Comparison of ENCODE assay signal across 16 cellular contexts in the genomic region with DNA sequence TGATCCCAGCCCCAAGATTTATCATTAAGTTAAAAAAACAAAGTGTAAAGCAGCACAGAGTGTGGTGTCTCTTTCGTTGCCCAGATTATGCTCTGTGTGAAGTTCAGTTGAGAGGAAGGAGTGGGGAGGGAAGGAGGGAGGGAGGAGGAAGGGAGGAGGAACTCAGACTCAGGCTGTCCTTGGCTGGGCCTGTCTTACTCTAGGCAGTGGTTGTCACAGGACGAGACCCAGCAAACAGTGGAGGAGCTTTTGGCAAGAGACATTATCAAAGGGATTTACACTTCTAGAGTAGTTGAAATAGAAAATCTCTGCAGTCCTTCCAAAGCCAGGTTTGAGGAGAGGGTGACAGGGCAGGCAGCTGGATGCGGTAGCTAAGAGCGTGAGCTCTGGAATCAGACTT. TPM values are rescaled to one million over a fixed set of nuclear protein-coding genes. Genes with fewer than 3 reads are reported as not detected.
A peak's percentile ranks its signal among the peaks of the same experiment; 100 is the strongest.
DNase-seq lines count a peak whose midpoint lies in the region; ATAC-seq and TF ChIP-seq lines count a peak whose summit lies in the region.
"Had no signal": no experiment of that assay in that cellular context is flagged by ENCODE, and none has a peak within 500 bp of the region (broad histone marks: within the 10 kb centered on the region; RNA-seq: fewer than 3 reads in every experiment).

No MANE protein-coding gene starts in this region.

- H3K27me3 Mint-ChIP-seq in CD8-positive, alpha-beta T cell (ENCODE audit: low read depth): no peaks in the 10 kb centered on the region
- peaks cover 0 to 5% (median 2%) of the 10 kb centered on the region in 3 donors for H3K27me3 Mint-ChIP-seq in immature natural killer cell (ENCODE audit: low read depth in 3 of 3)

- DNase-seq in CD8-positive, alpha-beta T cell: no peak
- DNase-seq in Panc1 (ENCODE audit: low read depth, low spot score) (no peak), posterior vena cava (ENCODE audit: low spot score) (peak; percentile 17), PC-3 (no peak), immature natural killer cell (no peak)
- DNase-seq: activated CD4-positive, alpha-beta T cell treated with anti-CD3 and anti-CD28 coated beads for 1 hour; activated T-cell treated with anti-CD3 and anti-CD28 coated beads, Interleukin-2, amount 50 U/mL, for 4 hours; effector CD8-positive, alpha-beta T cell; foreskin keratinocyte; NCI-H146; NCI-H345; OCI-M1; SW 1271 had no signal

- H3K4me2 ChIP-seq in PC-3 (ENCODE audit: low read length): no peak overlapping the region

- peaks cover 3% of the 10 kb centered on the region for H3K9me3 Mint-ChIP-seq in CD8-positive, alpha-beta T cell
- peaks cover 0 to 1% (median 0%) of the 10 kb centered on the region in 6 donors for H3K9me3 Mint-ChIP-seq in immature natural killer cell

- CTCF ChIA-PET in CD8-positive, alpha-beta T cell (lab: Charles Lee): no interaction called here
- CTCF ChIA-PET in Panc1 (lab: Charles Lee): no interaction called here
- CTCF ChIA-PET in PC-3 (lab: Charles Lee): no interaction called here

- WGBS in gastroesophageal sphincter (ENCODE audit: low coverage in 1 of 2), 2 donors: 31 to 50% methylated on average over 4 of the region's 4 CpGs

- ATAC-seq in CD8-positive, alpha-beta T cell: no peak
- 0 out of 2 replicates have a peak, but pooled peaks have one; percentile 42 for ATAC-seq in Panc1
- ATAC-seq in gastroesophageal sphincter: peak; percentile 48
- no peak for ATAC-seq in PC-3
- no peak for ATAC-seq in GM18517 (IDR thresholded peaks at IDR 0.05; ENCODE audit: unreplicated experiment)
- ATAC-seq: activated T-cell treated with anti-CD3 and anti-CD28 coated beads, Interleukin-2, amount 50 U/mL, for 4 hours; foreskin keratinocyte had no signal

- intact Hi-C loops in CD8-positive, alpha-beta T cell (cut with DNase I, micrococcal nuclease): loop anchor here in 1 of 2 experiments (10.0 kb wide), 1 partner anchor 55 kb away; no protein-coding TSS in a partner anchor
- intact Hi-C loops in Panc1 (cut with micrococcal nuclease; ENCODE audit: unreplicated experiment): no loop called here
- intact Hi-C loops in posterior vena cava (cut with DNase I): no loop called here
- intact Hi-C loops in PC-3 (cut with micrococcal nuclease): no loop called here

- no peak overlapping the region for H2AFZ ChIP-seq in PC-3 (ENCODE audit: low read length)

- no peaks in the 10 kb centered on the region for H3F3A ChIP-seq in PC-3 (ENCODE audit: low read length, unreplicated experiment)

- H3K9ac ChIP-seq in PC-3 (ENCODE audit: low read length): no peak overlapping the region
- H3K9ac ChIP-seq: KMS-11 had no signal

- peaks cover 7% of the 10 kb centered on the region for H3K36me3 ChIP-seq in CD8-positive, alpha-beta T cell (ENCODE audit: insufficient read depth, low read length)
- H3K36me3 ChIP-seq in Panc1 (ENCODE audit: control insufficient read depth, insufficient read depth, low read length): no peaks in the 10 kb centered on the region
- peaks cover 0 to 72% of the 10 kb centered on the region in 2 donors for H3K36me3 ChIP-seq in gastroesophageal sphincter
- no peaks in the 10 kb centered on the region for H3K36me3 ChIP-seq in PC-3 (ENCODE audit: low read depth, low read length)

- H3K4me1 Mint-ChIP-seq in CD8-positive, alpha-beta T cell (ENCODE audit: low read depth): peaks cover 18% of the 10 kb centered on the region
- H3K4me1 Mint-ChIP-seq in immature natural killer cell: peaks cover 26 to 34% of the 10 kb centered on the region in 2 donors

- no peak for TF ChIP-seq CTCF in CD8-positive, alpha-beta T cell (IDR thresholded peaks at IDR 0.05)
- TF ChIP-seq CTCF in Panc1 (IDR thresholded peaks at IDR 0.05) (no peak), gastroesophageal sphincter (IDR thresholded peaks at IDR 0.05) (no peak), PC-3 (conservative IDR thresholded peaks at IDR 0.05; ENCODE audit: low read depth, low read length) (no peak)

- in situ Hi-C loops in Panc1 (cut with HindIII; ENCODE audit: low pct_unique_long_range_greater_than_20kb, low sequenced_read_pairs): no loop called here

- peak overlapping the region; percentile 32 for H3K27ac Mint-ChIP-seq in CD8-positive, alpha-beta T cell
- H3K27ac Mint-ChIP-seq in immature natural killer cell: peak overlapping the region in 1 of 6 donors; percentile 22

- no peak for TF ChIP-seq EP300 in gastroesophageal sphincter (IDR thresholded peaks at IDR 0.05)

- H3K9me2 ChIP-seq in PC-3 (replicated peaks; ENCODE audit: low read length): no peaks in the 10 kb centered on the region

- TF ChIP-seq POLR2A in gastroesophageal sphincter (IDR thresholded peaks at IDR 0.05): no peak

- H3K27ac ChIP-seq in CD8-positive, alpha-beta T cell (ENCODE audit: low read depth, low read length): no peak overlapping the region
- H3K27ac ChIP-seq in Panc1 (ENCODE audit: low read length): no peak overlapping the region
- H3K27ac ChIP-seq in gastroesophageal sphincter: peak overlapping the region in 2 of 4 donors; percentile 36 to 55
- H3K27ac ChIP-seq in PC-3 (ENCODE audit: low read length): no peak overlapping the region
- H3K27ac ChIP-seq: foreskin keratinocyte, KMS-11 had no signal

- no peaks in the 10 kb centered on the region for H4K20me1 ChIP-seq in PC-3 (ENCODE audit: low read length)

- H3K4me3 ChIP-seq in CD8-positive, alpha-beta T cell (ENCODE audit: low read depth, low read length): no peak overlapping the region
- no peak overlapping the region for H3K4me3 ChIP-seq in Panc1 (ENCODE audit: low read depth in 2 of 2, low read length in 2 of 2)
- no peak overlapping the region for H3K4me3 ChIP-seq in gastroesophageal sphincter
- no peak overlapping the region for H3K4me3 ChIP-seq in PC-3 (ENCODE audit: low read length)

- peaks cover 11% of the 10 kb centered on the region for H3K4me1 ChIP-seq in CD8-positive, alpha-beta T cell (ENCODE audit: insufficient read depth, low read length)
- H3K4me1 ChIP-seq in Panc1 (ENCODE audit: control insufficient read depth, insufficient read depth, low read length) (no peaks in the 10 kb centered on the region), gastroesophageal sphincter (peaks cover 0 to 24% (median 0%) of the 10 kb centered on the region in 3 donors), PC-3 (ENCODE audit: insufficient read depth, low read length) (peaks cover 8% of the 10 kb centered on the region)
- H3K4me1 ChIP-seq: foreskin keratinocyte had no signal

- BruUV-seq in Panc1 (replicated peaks; lab: Mats Ljungman, UMichigan) (no TSS peak), PC-3 (replicated peaks; lab: Mats Ljungman, UMichigan) (no TSS peak)

- POLR2A ChIA-PET in CD8-positive, alpha-beta T cell (lab: Charles Lee): no interaction called here
- POLR2A ChIA-PET in Panc1 (lab: Charles Lee) (no interaction called here), PC-3 (lab: Charles Lee; ENCODE audit: unreplicated experiment) (no interaction called here)

- H3K36me3 Mint-ChIP-seq in CD8-positive, alpha-beta T cell: peaks cover 61% of the 10 kb centered on the region
- H3K36me3 Mint-ChIP-seq in immature natural killer cell: peaks cover 30 to 45% (median 39%) of the 10 kb centered on the region in 3 donors

- no peaks in the 10 kb centered on the region for H3K9me3 ChIP-seq in CD8-positive, alpha-beta T cell (ENCODE audit: low read length)
- H3K9me3 ChIP-seq in Panc1 (ENCODE audit: control insufficient read depth, insufficient read depth, low read depth, low read length) (no peaks in the 10 kb centered on the region), gastroesophageal sphincter (no peaks in the 10 kb centered on the region), PC-3 (ENCODE audit: low read length) (no peaks in the 10 kb centered on the region)

- no peaks in the 10 kb centered on the region for H3K27me3 ChIP-seq in CD8-positive, alpha-beta T cell (ENCODE audit: insufficient read depth, low read length)
- H3K27me3 ChIP-seq in Panc1 (ENCODE audit: control insufficient read depth, insufficient read depth, low read length) (no peaks in the 10 kb centered on the region), gastroesophageal sphincter (no peaks in the 10 kb centered on the region), PC-3 (ENCODE audit: low read length) (no peaks in the 10 kb centered on the region)
- H3K27me3 ChIP-seq: foreskin keratinocyte had no signal

- H3K79me2 ChIP-seq in PC-3 (ENCODE audit: low read length): no peaks in the 10 kb centered on the region

- no peak overlapping the region for H3K4me3 Mint-ChIP-seq in CD8-positive, alpha-beta T cell
- H3K4me3 Mint-ChIP-seq in immature natural killer cell: peak overlapping the region in 2 of 5 donors; percentile 57 to 60
- H3K4me3 Mint-ChIP-seq: activated T-cell treated with anti-CD3 and anti-CD28 coated beads, Interleukin-2, amount 50 U/mL, for 4 hours had no signal

RNA-seq across cellular contexts. Expression of gene KNOP1, which starts 27.8 kb away (rescaled TPM):
- total RNA-seq in CD8-positive, alpha-beta T cell: 1 to 10 TPM; 3.4 to 3.6 TPM
- total RNA-seq in Panc1 (2021; ENCODE audit: unreplicated experiment) (70.1 TPM), gastroesophageal sphincter (10 to 100 TPM in 3 of 4 donors, 1 to 10 TPM in 1; 6.9 to 14.5 (median 11.9) TPM), posterior vena cava (10 to 100 TPM in 1 of 2 donors, 1 to 10 TPM in 1; 9.5 to 11.0 TPM), PC-3 (2014; rRNA removed) (13.6 and 18.8 TPM in 2 replicates)
- 63.0 TPM for polyA plus RNA-seq in Panc1 (2012; ENCODE audit: insufficient read length)
- polyA plus RNA-seq in immature natural killer cell: 1 to 10 TPM; 2.8 to 9.3 (median 3.6) TPM

RNA-seq across cellular contexts. Expression of gene IQCK, which starts 27.9 kb away (rescaled TPM):
- total RNA-seq in CD8-positive, alpha-beta T cell: 1 to 10 TPM in 1 of 2 experiments, under 1 TPM in 1; 0.72 to 2.1 TPM
- total RNA-seq in Panc1 (2021; ENCODE audit: unreplicated experiment) (15.5 TPM), gastroesophageal sphincter (10 to 100 TPM in 3 of 4 donors, 1 to 10 TPM in 1; 9.0 to 16.3 (median 14.5) TPM), posterior vena cava (1 to 10 TPM; 7.9 to 9.5 TPM), PC-3 (2014; rRNA removed) (3.3 and 8.9 TPM in 2 replicates)
- polyA plus RNA-seq in Panc1 (2012; ENCODE audit: insufficient read length): 14.3 TPM
- polyA plus RNA-seq in immature natural killer cell: 1 to 10 TPM in 1 of 3 donors, under 1 TPM in 1, not detected in 1; 0.95 to 3.5 TPM

Comparison
In these comparisons a context has a peak if more than half of its experiments do, and no peak if none do; other contexts are left out.
1. ATAC-seq: peak in Panc1 (single experiment) and gastroesophageal sphincter (single experiment); none in CD8-positive, alpha-beta T cell (single experiment), PC-3 (single experiment) and GM18517 (single experiment).